In the genomic region with DNA sequence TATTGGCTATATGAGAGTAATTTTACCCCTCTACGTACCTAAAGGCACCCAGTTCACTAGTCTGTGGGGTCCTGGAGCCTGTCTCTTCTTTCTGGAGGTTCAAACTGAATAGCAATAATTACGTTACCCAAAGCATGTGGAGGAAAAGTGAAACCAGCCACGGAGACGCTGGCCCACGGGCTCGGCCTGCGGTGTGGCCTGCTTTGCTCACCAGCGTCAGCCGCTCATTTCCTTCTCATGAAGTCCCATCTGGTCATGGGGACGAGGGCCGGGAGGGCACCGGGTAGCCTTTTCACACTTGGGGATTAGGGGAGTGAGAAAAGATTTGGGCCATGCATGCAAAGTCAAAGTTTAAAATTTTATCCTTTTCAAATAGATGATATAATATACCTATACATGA, we compare ENCODE assay signal across 19 cellular contexts.
"Had no signal": no experiment of that assay in that cellular context is flagged by ENCODE, and none has a peak within 500 bp of the region (broad histone marks: within the 10 kb centered on the region; RNA-seq: fewer than 3 reads in every experiment).

No MANE protein-coding gene starts in this region.

- ATAC-seq: foreskin keratinocyte; naive thymus-derived CD8-positive, alpha-beta T cell had no signal

- H3K27me3 ChIP-seq: foreskin keratinocyte, neutrophil, sigmoid colon had no signal

- FAIRE-seq: colon, endothelial cell of umbilical vein had no signal

- H3K4me3 ChIP-seq: lung, sigmoid colon, skin epidermis had no signal

- H3K9me3 ChIP-seq: neutrophil, sigmoid colon had no signal

- DNase-seq: cerebellar nuclear complex; endodermal cell; erythroblast; foreskin keratinocyte; head of caudate nucleus; hippocampal formation; kidney glomerular epithelial cell; mesendoderm; naive thymus-derived CD8-positive, alpha-beta T cell; sigmoid colon; stimulated activated CD4-positive, alpha-beta T cell treated with anti-CD3 and anti-CD28 coated beads, Interleukin-2, amount 100 ng/mL, for 24 hours; stimulated activated CD4-positive, alpha-beta T cell treated with anti-CD3 and anti-CD28 coated beads, Interleukin-4, amount 100 ng/mL, for 4 hours; stimulated activated naive CD4-positive, alpha-beta T cell treated with Interleukin-2 at 50 U/mL for 16 hours; trophoblast cell had no signal

- H3K27ac ChIP-seq: foreskin keratinocyte, neutrophil, sigmoid colon, skin epidermis had no signal

- H3K4me1 ChIP-seq: foreskin keratinocyte, sigmoid colon had no signal
